Comparison of ENCODE assay signal across 1 cellular context in the genomic region with DNA sequence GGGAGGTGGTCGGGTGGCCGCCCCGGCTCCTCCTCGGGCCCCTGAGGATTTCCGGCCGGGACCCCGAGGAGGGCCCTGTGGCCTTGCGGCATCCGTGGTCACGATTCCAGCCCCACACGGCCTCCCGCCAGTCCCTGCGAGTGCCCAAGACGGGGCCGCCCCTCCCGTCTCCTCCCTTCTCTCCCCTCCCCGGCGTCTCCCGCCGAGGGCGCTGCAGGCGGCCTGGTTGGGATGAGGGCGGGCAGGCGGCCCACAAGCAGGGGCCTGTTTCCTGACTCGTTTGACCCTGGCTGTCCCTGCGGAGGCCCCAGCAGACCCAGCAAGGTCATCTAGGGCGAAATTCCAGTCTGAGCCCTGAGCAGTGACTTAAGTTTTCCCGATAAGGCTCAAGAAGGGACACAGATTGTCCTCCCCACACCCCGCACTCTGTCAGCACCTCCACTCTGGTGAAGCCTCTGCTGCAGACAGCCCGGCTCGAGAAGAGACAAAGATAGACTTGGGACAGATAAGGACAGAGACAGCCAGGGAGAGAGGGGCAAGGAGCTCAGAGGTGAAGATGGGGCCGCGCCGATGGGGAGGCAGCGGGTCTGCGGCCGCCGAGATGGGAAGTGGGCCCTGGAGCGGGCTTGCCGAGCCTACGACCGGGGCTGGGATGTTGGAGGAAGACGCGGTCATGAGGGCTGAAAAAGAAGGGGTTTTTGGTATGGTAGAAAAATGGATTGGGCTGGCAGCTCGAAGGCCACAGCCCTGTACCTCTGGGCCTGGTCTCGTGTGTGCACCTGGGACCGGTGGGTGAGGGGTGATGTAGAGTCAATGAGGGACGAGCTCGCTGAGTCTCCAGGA.
TF ChIP-seq lines count a peak whose summit lies in the region.

No MANE protein-coding gene starts in this region.

TF ChIP-seq in liver, 16 proteins besides CTCF, POLR2A, EP300 and RAD21 (continued from another document):
- TF ChIP-seq, protein P1, sequence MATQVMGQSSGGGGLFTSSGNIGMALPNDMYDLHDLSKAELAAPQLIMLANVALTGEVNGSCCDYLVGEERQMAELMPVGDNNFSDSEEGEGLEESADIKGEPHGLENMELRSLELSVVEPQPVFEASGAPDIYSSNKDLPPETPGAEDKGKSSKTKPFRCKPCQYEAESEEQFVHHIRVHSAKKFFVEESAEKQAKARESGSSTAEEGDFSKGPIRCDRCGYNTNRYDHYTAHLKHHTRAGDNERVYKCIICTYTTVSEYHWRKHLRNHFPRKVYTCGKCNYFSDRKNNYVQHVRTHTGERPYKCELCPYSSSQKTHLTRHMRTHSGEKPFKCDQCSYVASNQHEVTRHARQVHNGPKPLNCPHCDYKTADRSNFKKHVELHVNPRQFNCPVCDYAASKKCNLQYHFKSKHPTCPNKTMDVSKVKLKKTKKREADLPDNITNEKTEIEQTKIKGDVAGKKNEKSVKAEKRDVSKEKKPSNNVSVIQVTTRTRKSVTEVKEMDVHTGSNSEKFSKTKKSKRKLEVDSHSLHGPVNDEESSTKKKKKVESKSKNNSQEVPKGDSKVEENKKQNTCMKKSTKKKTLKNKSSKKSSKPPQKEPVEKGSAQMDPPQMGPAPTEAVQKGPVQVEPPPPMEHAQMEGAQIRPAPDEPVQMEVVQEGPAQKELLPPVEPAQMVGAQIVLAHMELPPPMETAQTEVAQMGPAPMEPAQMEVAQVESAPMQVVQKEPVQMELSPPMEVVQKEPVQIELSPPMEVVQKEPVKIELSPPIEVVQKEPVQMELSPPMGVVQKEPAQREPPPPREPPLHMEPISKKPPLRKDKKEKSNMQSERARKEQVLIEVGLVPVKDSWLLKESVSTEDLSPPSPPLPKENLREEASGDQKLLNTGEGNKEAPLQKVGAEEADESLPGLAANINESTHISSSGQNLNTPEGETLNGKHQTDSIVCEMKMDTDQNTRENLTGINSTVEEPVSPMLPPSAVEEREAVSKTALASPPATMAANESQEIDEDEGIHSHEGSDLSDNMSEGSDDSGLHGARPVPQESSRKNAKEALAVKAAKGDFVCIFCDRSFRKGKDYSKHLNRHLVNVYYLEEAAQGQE (IDR thresholded peaks at IDR 0.05): no peak
- no peak for TF ChIP-seq EGR1 (IDR thresholded peaks at IDR 0.05; ENCODE audit: low read depth in 2 of 2)
